Comparison of ENCODE assay signal across 1 cellular context in the genomic region with DNA sequence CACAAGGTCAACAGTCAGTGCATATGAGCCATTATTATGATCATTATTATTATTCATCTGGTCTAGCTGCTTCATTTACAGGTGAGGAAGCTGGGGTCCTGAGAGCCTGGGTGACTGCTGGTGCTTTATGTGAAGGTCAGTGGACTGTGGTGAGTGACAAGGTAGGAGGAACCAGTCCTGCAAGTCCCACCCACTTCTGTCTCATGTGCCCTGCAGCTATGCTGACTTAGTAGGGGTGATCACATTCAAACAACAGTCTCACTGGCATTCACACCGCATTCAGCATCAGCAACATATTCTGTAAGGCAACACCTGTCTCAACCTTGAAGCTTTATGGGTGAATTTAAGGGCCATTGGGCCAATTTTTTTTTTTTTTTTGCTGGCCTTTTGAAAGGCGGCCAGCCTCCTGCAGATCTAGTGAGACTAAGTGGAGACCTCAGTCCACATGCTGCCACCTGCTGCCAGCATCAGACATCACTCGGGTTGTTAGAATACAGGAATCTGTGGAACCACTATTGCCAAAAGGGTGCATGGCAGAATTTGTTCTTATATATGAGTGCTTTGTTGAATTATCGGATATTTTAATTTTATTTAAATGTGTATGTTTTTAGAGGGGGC.
TF ChIP-seq lines count a peak whose summit lies in the region.

No MANE protein-coding gene starts in this region.

TF ChIP-seq in H1, 55 proteins besides CTCF, POLR2A, EP300 and RAD21:
- TF ChIP-seq SIX5 (IDR thresholded peaks at IDR 0.05; ENCODE audit: low read depth, low read length) (no peak), CHD2 (IDR thresholded peaks at IDR 0.05; ENCODE audit: low read length) (no peak), TEAD4 (IDR thresholded peaks at IDR 0.05; ENCODE audit: low read depth, low read length) (no peak), TAF7 (optimal IDR thresholded peaks at IDR 0.05; ENCODE audit: borderline replicate concordance, low read depth, low read length) (no peak), CREB1 (IDR thresholded peaks at IDR 0.05) (no peak), BCL11A (IDR thresholded peaks at IDR 0.05; ENCODE audit: low read depth in 2 of 2, low read length in 2 of 2) (no peak), ZNF274 (IDR thresholded peaks at IDR 0.05; ENCODE audit: borderline replicate concordance, extremely low read depth, low read length) (no peak), TBP (IDR thresholded peaks at IDR 0.05; ENCODE audit: low read depth, low read length) (no peak), GTF2F1 (IDR thresholded peaks at IDR 0.05; ENCODE audit: borderline replicate concordance, low read depth, low read length) (no peak), KDM1A (IDR thresholded peaks at IDR 0.05; ENCODE audit: borderline replicate concordance, low read length) (no peak), CHD1 (IDR thresholded peaks at IDR 0.05; ENCODE audit: low read depth, low read length) (no peak), SAP30 (IDR thresholded peaks at IDR 0.05; ENCODE audit: insufficient read depth, insufficient replicate concordance, low read length) (no peak), CBX8 (IDR thresholded peaks at IDR 0.05; ENCODE audit: borderline replicate concordance, low read depth, low read length) (no peak), SP2 (IDR thresholded peaks at IDR 0.05; ENCODE audit: low read length) (no peak), SIRT6 (IDR thresholded peaks at IDR 0.05; ENCODE audit: low read length) (no peak), TCF12 (IDR thresholded peaks at IDR 0.05; ENCODE audit: low read depth, low read length) (no peak), YY1 (IDR thresholded peaks at IDR 0.05; ENCODE audit: low read depth, low read length) (no peak)
